16 cellular contexts compared by ENCODE assay signal in the genomic region with DNA sequence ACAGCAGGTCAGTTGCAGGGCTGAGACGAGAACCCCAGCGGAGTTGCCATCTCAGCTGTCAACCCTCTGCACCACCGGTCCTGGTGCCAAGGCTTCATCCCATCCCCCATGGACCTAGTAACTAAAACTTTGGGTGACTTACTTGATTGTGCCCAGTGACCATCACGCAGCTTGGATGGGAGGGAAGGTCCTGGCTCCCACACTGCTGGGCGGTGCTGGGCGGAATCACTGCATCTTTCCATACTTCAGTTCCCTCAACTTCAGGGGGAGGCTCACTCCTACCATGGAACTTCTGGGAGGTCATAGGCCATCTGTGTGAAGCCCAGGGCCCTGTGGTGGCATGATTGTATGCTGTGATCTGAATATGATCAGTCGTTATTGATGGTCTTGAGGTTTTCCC. TPM values are rescaled to one million over a fixed set of nuclear protein-coding genes. Genes with fewer than 3 reads are reported as not detected.
DNase-seq lines count a peak whose midpoint lies in the region; ATAC-seq and TF ChIP-seq lines count a peak whose summit lies in the region.
"Had no signal": no experiment of that assay in that cellular context is flagged by ENCODE, and none has a peak within 500 bp of the region (broad histone marks: within the 10 kb centered on the region; RNA-seq: fewer than 3 reads in every experiment).

No MANE protein-coding gene starts in this region.

- no peak overlapping the region for H3K9ac ChIP-seq in BLaER1 treated with 17β-estradiol and CSF1 and Interleukin-3, amounts not matched to agents 10 nM and 100 nM
- H3K9ac ChIP-seq: KMS-11 had no signal

- 83 to 92% methylated on average over 7 of the region's 7 CpGs for WGBS in sigmoid colon, 2 donors

- H3K4me1 ChIP-seq in BLaER1 treated with 17β-estradiol and CSF1 and Interleukin-3, amounts not matched to agents 10 nM and 100 nM: peaks cover 0 to 54% (median 33%) of the 10 kb centered on the region in 10 experiments; a peak in 16 of 20 replicates
- peaks cover 0 to 8% (median 7%) of the 10 kb centered on the region in 4 donors for H3K4me1 ChIP-seq in sigmoid colon
- no peaks in the 10 kb centered on the region for H3K4me1 ChIP-seq in A673 (ENCODE audit: insufficient read depth, low read length, poor library complexity, severe bottlenecking)
- H3K4me1 ChIP-seq in mucosa of descending colon (ENCODE audit: low read depth): no peaks in the 10 kb centered on the region
- H3K4me1 ChIP-seq: Caco-2, HAP-1 had no signal

- TF ChIP-seq POLR2A in sigmoid colon (IDR thresholded peaks at IDR 0.05): no peak

- TF ChIP-seq CTCF in coronary artery (IDR thresholded peaks at IDR 0.05): no peak
- no peak for TF ChIP-seq CTCF in sigmoid colon (IDR thresholded peaks at IDR 0.05)
- TF ChIP-seq CTCF in A673 (conservative IDR thresholded peaks at IDR 0.05; ENCODE audit: low read depth, low read length): no peak
- no peak for TF ChIP-seq CTCF in mucosa of descending colon (IDR thresholded peaks at IDR 0.05)

- DNase-seq in coronary artery (ENCODE audit: low spot score) (peak; percentile 33), sigmoid colon (peak; percentile 34), OCI-M2 (lab: John Stamatoyannopoulos, UW; ENCODE audit: unreplicated experiment) (no peak), A673 (ENCODE audit: low spot score) (no peak), mucosa of descending colon (no peak), COLO829 (ENCODE audit: low spot score) (no peak)
- DNase-seq: C1 segment of cervical spinal cord; Caco-2; CD4-positive, CD25-positive, alpha-beta regulatory T cell; CD8-positive, alpha-beta memory T cell; GDM1 had no signal

- no peaks in the 10 kb centered on the region for H3K27me3 ChIP-seq in BLaER1 treated with 17β-estradiol and CSF1 and Interleukin-3, amounts not matched to agents 10 nM and 100 nM
- H3K27me3 ChIP-seq in sigmoid colon (peaks cover 8 to 42% (median 18%) of the 10 kb centered on the region in 3 donors), A673 (replicated peaks; ENCODE audit: insufficient read depth, low read depth, low read length, poor library complexity) (peaks cover 21% of the 10 kb centered on the region)

- H4K20me1 ChIP-seq in BLaER1 treated with 17β-estradiol and CSF1 and Interleukin-3, amounts not matched to agents 10 nM and 100 nM: peaks cover 0 to 31% (median 0%) of the 10 kb centered on the region in 11 experiments; a peak in 6 of 22 replicates

- H3K36me3 ChIP-seq in BLaER1 treated with 17β-estradiol and CSF1 and Interleukin-3, amounts not matched to agents 10 nM and 100 nM: no peaks in the 10 kb centered on the region
- H3K36me3 ChIP-seq in sigmoid colon: no peaks in the 10 kb centered on the region
- H3K36me3 ChIP-seq in A673 (ENCODE audit: insufficient read depth, low read length, poor library complexity, severe bottlenecking): no peaks in the 10 kb centered on the region
- H3K36me3 ChIP-seq in mucosa of descending colon (ENCODE audit: low read depth): no peaks in the 10 kb centered on the region
- H3K36me3 ChIP-seq: HAP-1 had no signal

- BruUV-seq in A673 (replicated peaks; lab: Mats Ljungman, UMichigan): no TSS peak

- TF ChIP-seq EP300 in sigmoid colon (IDR thresholded peaks at IDR 0.05): no peak

- no peak overlapping the region for H3K4me3 ChIP-seq in BLaER1 treated with 17β-estradiol and CSF1 and Interleukin-3, amounts not matched to agents 10 nM and 100 nM
- H3K4me3 ChIP-seq in coronary artery (no peak overlapping the region), sigmoid colon (no peak overlapping the region), A673 (ENCODE audit: low read depth, low read length, poor library complexity, severe bottlenecking) (no peak overlapping the region), mucosa of descending colon (no peak overlapping the region)
- H3K4me3 ChIP-seq: HAP-1 had no signal

- POLR2A ChIA-PET in A673 (lab: Charles Lee; ENCODE audit: low non-redundant PET): no interaction called here

- peaks cover 8 to 12% (median 10%) of the 10 kb centered on the region in 11 experiments for H3K9me3 ChIP-seq in BLaER1 treated with 17β-estradiol and CSF1 and Interleukin-3, amounts not matched to agents 10 nM and 100 nM (replicated peaks in 1 of 11)
- peaks cover 5 to 7% (median 6%) of the 10 kb centered on the region in 4 donors for H3K9me3 ChIP-seq in sigmoid colon
- no peaks in the 10 kb centered on the region for H3K9me3 ChIP-seq in A673 (ENCODE audit: low read depth, low read length, poor library complexity, severe bottlenecking)
- peaks cover 3% of the 10 kb centered on the region for H3K9me3 ChIP-seq in mucosa of descending colon
- H3K9me3 ChIP-seq: Caco-2, HAP-1 had no signal

- no peak for ATAC-seq in mucosa of descending colon

- CTCF ChIA-PET in A673 (lab: Charles Lee): no interaction called here

- intact Hi-C loops in sigmoid colon (cut with DNase I) (no loop called here), A673 (cut with micrococcal nuclease; ENCODE audit: unreplicated experiment) (no loop called here), mucosa of descending colon (cut with DNase I, micrococcal nuclease) (no loop called here)

- H3K4me2 ChIP-seq in BLaER1 treated with 17β-estradiol and CSF1 and Interleukin-3, amounts not matched to agents 10 nM and 100 nM: peak overlapping the region in 8 of 11 experiments; percentile 41 to 83 (median 71); a peak in 16 of 22 replicates
- H3K4me2 ChIP-seq: KMS-11 had no signal

- H3K27ac ChIP-seq in BLaER1 treated with 17β-estradiol and CSF1 and Interleukin-3, amounts not matched to agents 10 nM and 100 nM: no peak overlapping the region
- H3K27ac ChIP-seq in coronary artery: no peak overlapping the region
- no peak overlapping the region for H3K27ac ChIP-seq in sigmoid colon
- H3K27ac ChIP-seq in A673 (ENCODE audit: low read depth, low read length, poor library complexity, severe bottlenecking): no peak overlapping the region
- H3K27ac ChIP-seq: HL-60, KMS-11 had no signal

RNA-seq across cellular contexts. Expression of a gene that starts 26.2 kb away (rescaled TPM):
- 1 to 10 TPM in 3 of 4 donors, under 1 TPM in 1; 0.49 to 3.9 (median 1.8) TPM for total RNA-seq in sigmoid colon
- polyA plus RNA-seq in sigmoid colon: 1 to 10 TPM in 1 of 3 donors, not detected in 2; 1.8 TPM
- not detected in 2 replicates for total RNA-seq in A673 (2021)
- total RNA-seq in mucosa of descending colon: 1 to 10 TPM in 1 of 3 donors, under 1 TPM in 1, not detected in 1; 0.63 to 2.1 TPM
- total RNA-seq: Caco-2, HT1080 had no signal

RNA-seq across cellular contexts. Expression of a gene that starts 43.1 kb away (rescaled TPM):
- total RNA-seq in sigmoid colon (10 to 100 TPM; 34.6 to 69.0 (median 47.2) TPM), A673 (2021) (14.0 and 15.6 TPM in 2 replicates), mucosa of descending colon (10 to 100 TPM in 2 of 3 donors, 1 to 10 TPM in 1; 5.8 to 39.2 (median 14.9) TPM)
- 10 to 100 TPM in 1 of 3 donors, 1 to 10 TPM in 2; 1.4 to 10.1 (median 3.6) TPM for polyA plus RNA-seq in sigmoid colon

Comparison
In these comparisons a context has a peak if more than half of its experiments do, and no peak if none do; other contexts are left out.
1. DNase-seq: peak in coronary artery (single experiment) and sigmoid colon (single experiment); none in OCI-M2 (single experiment), A673 (single experiment), mucosa of descending colon (0 of 3) and COLO829 (single experiment).